14 cellular contexts compared by ENCODE assay signal in genomic region chr4:87949961-87950360, GRCh38. TPM values are rescaled to one million over a fixed set of nuclear protein-coding genes. Genes with fewer than 3 reads are reported as not detected.
A peak's percentile ranks its signal among the peaks of the same experiment; 100 is the strongest.
DNase-seq lines count a peak whose midpoint lies in the region; ATAC-seq, FAIRE-seq and TF ChIP-seq lines count a peak whose summit lies in the region.
"Had no signal": no experiment of that assay in that cellular context is flagged by ENCODE, and none has a peak within 500 bp of the region (broad histone marks: within the 10 kb centered on the region; RNA-seq: fewer than 3 reads in every experiment).

No MANE protein-coding gene starts in this region.

- H3K36me3 ChIP-seq in Karpas-422 (ENCODE audit: insufficient read depth, low read length) = no peaks in the 10 kb centered on the region
- no peaks in the 10 kb centered on the region for H3K36me3 ChIP-seq in bronchial epithelial cell (ENCODE audit: control insufficient read depth, insufficient read depth, low read length)
- no peaks in the 10 kb centered on the region for H3K36me3 ChIP-seq in right lobe of liver
- no peaks in the 10 kb centered on the region for H3K36me3 ChIP-seq in stomach

- H3K27ac ChIP-seq in Karpas-422 (ENCODE audit: low read length) (no peak overlapping the region), right lobe of liver (no peak overlapping the region), stomach (no peak overlapping the region), dorsolateral prefrontal cortex (no peak overlapping the region)

- H3K4me1 ChIP-seq in Karpas-422 (ENCODE audit: low read length) (no peaks in the 10 kb centered on the region), right lobe of liver (no peaks in the 10 kb centered on the region), stomach (peaks cover 0 to 10% (median 3%) of the 10 kb centered on the region in 4 donors)

- H4K20me1 ChIP-seq in Karpas-422 (ENCODE audit: insufficient read depth, low read depth, low read length) = no peaks in the 10 kb centered on the region

- H3K9me2 ChIP-seq in Karpas-422 (replicated peaks; ENCODE audit: insufficient read depth, low read length) = no peaks in the 10 kb centered on the region

- no peak overlapping the region for H3K4me2 ChIP-seq in Karpas-422 (ENCODE audit: low read depth, low read length, poor library complexity, severe bottlenecking)

- DNase-seq in EH (ENCODE audit: low read depth) = peak; percentile 78
- DNase-seq in Karpas-422 = peak; percentile 27
- DNase-seq in bronchial epithelial cell (ENCODE audit: low read depth) = peak; percentile 62
- DNase-seq in right lobe of liver = no peak
- no peak for DNase-seq in stomach
- DNase-seq in dorsolateral prefrontal cortex = no peak
- DNase-seq: activated B cell treated with CpG ODN at 0.5 μM for 24 hours; CD4-positive, alpha-beta memory T cell; NCI-H187 treated with DMSO at 0.1 percent for 48 hours; OCI-M1; substantia nigra had no signal

- peak; percentile 89 for FAIRE-seq in bronchial epithelial cell (lab: Jason Lieb, UNC)
- FAIRE-seq: GM12878 had no signal

- intact Hi-C loops in right lobe of liver (cut with DNase I) = no loop called here
- intact Hi-C loops in stomach (cut with DNase I; ENCODE audit: low total_unique reads) = no loop called here
- intact Hi-C loops in dorsolateral prefrontal cortex (cut with DNase I) = no loop called here

- ATAC-seq in right lobe of liver (peak in 3 of 4 donors; percentile 26 to 97 (median 44)), GM19351 (IDR thresholded peaks at IDR 0.05; ENCODE audit: unreplicated experiment) (no peak), HG03196 (IDR thresholded peaks at IDR 0.05; ENCODE audit: unreplicated experiment) (no peak)
- ATAC-seq: GM12878 had no signal

- H3K27me3 ChIP-seq in Karpas-422 (ENCODE audit: low read length) (no peaks in the 10 kb centered on the region), bronchial epithelial cell (ENCODE audit: control insufficient read depth, insufficient read depth, low read length) (no peaks in the 10 kb centered on the region), right lobe of liver (no peaks in the 10 kb centered on the region), stomach (no peaks in the 10 kb centered on the region), dorsolateral prefrontal cortex (no peaks in the 10 kb centered on the region)

- H3K4me3 ChIP-seq in Karpas-422 (ENCODE audit: low read length) = no peak overlapping the region
- no peak overlapping the region for H3K4me3 ChIP-seq in bronchial epithelial cell (ENCODE audit: low read depth, low read length)
- no peak overlapping the region for H3K4me3 ChIP-seq in right lobe of liver
- no peak overlapping the region for H3K4me3 ChIP-seq in stomach
- no peak overlapping the region for H3K4me3 ChIP-seq in dorsolateral prefrontal cortex
- H3K4me3 ChIP-seq: GM12878 had no signal

- TF ChIP-seq CTCF in bronchial epithelial cell (IDR thresholded peaks at IDR 0.05; ENCODE audit: insufficient read depth, low read length, severe bottlenecking) (no peak), right lobe of liver (IDR thresholded peaks at IDR 0.05) (no peak), stomach (IDR thresholded peaks at IDR 0.05) (no peak), dorsolateral prefrontal cortex (IDR thresholded peaks at IDR 0.05 in 54 of 56, conservative IDR thresholded peaks at IDR 0.05 in 2 of 56; ENCODE audit: low read depth in 1 of 56, partially characterized antibody in 56 of 56) (no peak)

- H3K9me3 ChIP-seq in Karpas-422 (ENCODE audit: low read length) = no peaks in the 10 kb centered on the region
- H3K9me3 ChIP-seq in right lobe of liver = no peaks in the 10 kb centered on the region
- H3K9me3 ChIP-seq in stomach = no peaks in the 10 kb centered on the region

- no peaks in the 10 kb centered on the region for H3K79me2 ChIP-seq in Karpas-422 (ENCODE audit: low read length)

- no peak overlapping the region for H2AFZ ChIP-seq in Karpas-422 (ENCODE audit: low read length)

- 8% methylated on average over 1 of the region's 1 CpG for WGBS in right lobe of liver (ENCODE audit: insufficient coverage, low coverage, low lambda C conversion rate, missing lambda C conversion rate)
- 16 to 26% (median 22%) methylated on average over 1 of the region's 1 CpG for WGBS in stomach, 5 donors

- H3K9ac ChIP-seq in Karpas-422 (ENCODE audit: low read length) = no peak overlapping the region

- TF ChIP-seq POLR2A in right lobe of liver (IDR thresholded peaks at IDR 0.05) (no peak), stomach (IDR thresholded peaks at IDR 0.05) (no peak)

- no peak for TF ChIP-seq EP300 in stomach (IDR thresholded peaks at IDR 0.05)

RNA-seq across cellular contexts. Expression of gene SPP1, which starts 25.6 kb away (rescaled TPM):
- not detected in 2 replicates for total RNA-seq in Karpas-422 (2014; rRNA removed; shearing (Covaris generic); ENCODE audit: low replicate concordance)
- total RNA-seq in bronchial epithelial cell (not detected in 2 replicates), right lobe of liver (100 to 1,000 TPM in 1 of 6 experiments, 10 to 100 TPM in 2, 1 to 10 TPM in 3; 6.0 to 240 (median 15.5) TPM), stomach (10 to 100 TPM in 3 of 5 donors, 1 to 10 TPM in 2; 3.5 to 14.3 (median 12.7) TPM), dorsolateral prefrontal cortex (1,000 to 10,000 TPM in 7 of 120 experiments, 100 to 1,000 TPM in 112, 10 to 100 TPM in 1; 91.5 to 1,848 (median 415) TPM)
- 10 to 100 TPM in 1 of 3 donors, 1 to 10 TPM in 2; 2.3 to 80.8 (median 4.3) TPM for polyA plus RNA-seq in stomach
- total RNA-seq: activated B cell treated with CpG ODN at 0.5 μM for 24 hours had no signal
- polyA plus RNA-seq: CD4-positive, alpha-beta memory T cell had no signal

RNA-seq across cellular contexts. Expression of gene PKD2, which starts 57.5 kb away (rescaled TPM):
- total RNA-seq in Karpas-422 (2014; rRNA removed; shearing (Covaris generic); ENCODE audit: low replicate concordance) = 17.6 and 20.8 TPM in 2 replicates
- total RNA-seq in bronchial epithelial cell (12.4 and 22.3 TPM in 2 replicates), right lobe of liver (1 to 10 TPM; 5.5 to 9.0 (median 6.7) TPM), stomach (100 to 1,000 TPM in 2 of 5 donors, 10 to 100 TPM in 3; 26.4 to 209 (median 64.3) TPM), dorsolateral prefrontal cortex (10 to 100 TPM; 29.7 to 60.9 (median 40.7) TPM)
- 1 to 10 TPM; 4.0 to 7.7 (median 6.7) TPM for polyA plus RNA-seq in stomach

Comparison
In these comparisons a context has a peak if more than half of its experiments do, and no peak if none do; other contexts are left out.
1. DNase-seq: peak in EH (single experiment), Karpas-422 (single experiment) and bronchial epithelial cell (single experiment); none in right lobe of liver (0 of 3), stomach (single experiment) and dorsolateral prefrontal cortex (0 of 10).
2. ATAC-seq: peak in right lobe of liver (3 of 4); none in GM19351 (single experiment) and HG03196 (single experiment).